22 cellular contexts compared by ENCODE assay signal in the genomic region with DNA sequence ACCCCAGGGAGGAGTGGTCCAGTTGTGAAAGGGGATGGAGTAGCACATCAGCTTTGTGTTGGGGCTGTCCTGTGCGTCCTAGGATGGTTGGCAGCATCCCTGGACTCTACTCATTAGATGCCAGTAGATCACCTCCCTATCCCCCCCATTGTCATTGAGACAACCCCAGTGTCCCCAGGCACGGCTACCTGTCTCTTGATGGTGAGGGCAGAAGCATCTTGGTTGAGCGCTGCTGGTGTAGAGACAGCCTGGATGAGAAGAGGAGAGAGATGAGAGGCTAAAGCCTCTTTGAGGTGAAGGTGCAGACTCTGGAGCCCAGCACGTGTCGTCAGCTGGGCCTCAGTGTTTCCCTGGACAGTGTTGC. TPM values are rescaled to one million over a fixed set of nuclear protein-coding genes. Genes with fewer than 3 reads are reported as not detected.
A peak's percentile ranks its signal among the peaks of the same experiment; 100 is the strongest.
DNase-seq lines count a peak whose midpoint lies in the region; ATAC-seq, FAIRE-seq and TF ChIP-seq lines count a peak whose summit lies in the region.
"Had no signal": no experiment of that assay in that cellular context is flagged by ENCODE, and none has a peak within 500 bp of the region (broad histone marks: within the 10 kb centered on the region; RNA-seq: fewer than 3 reads in every experiment).

No MANE protein-coding gene starts in this region.

- H3K27me3 Mint-ChIP-seq in activated CD4-positive, alpha-beta T cell treated with anti-CD3 and anti-CD28 coated beads for 36 hours = no peaks in the 10 kb centered on the region
- H3K27me3 Mint-ChIP-seq in endothelial cell (ENCODE audit: unreplicated experiment) = peaks cover 4% of the 10 kb centered on the region
- peaks cover under 1% of the 10 kb centered on the region for H3K27me3 Mint-ChIP-seq in stimulated activated memory B cell treated with anti-CD40 and anti-IgM and Interleukin-4, amounts not matched to agents 10 μg/mL and 1 μg/mL and 100 μg/mL, for 72 hours
- no peaks in the 10 kb centered on the region for H3K27me3 Mint-ChIP-seq in stimulated activated naive B cell treated with anti-CD40 and anti-IgM and Interleukin-4, amounts not matched to agents 10 μg/mL and 1 μg/mL and 100 μg/mL, for 72 hours

- H3K9ac ChIP-seq in smooth muscle cell (ENCODE audit: low read depth) = no peak overlapping the region

- peaks cover 17% of the 10 kb centered on the region for H3K4me1 Mint-ChIP-seq in activated CD4-positive, alpha-beta T cell treated with anti-CD3 and anti-CD28 coated beads for 36 hours
- H3K4me1 Mint-ChIP-seq in endothelial cell (ENCODE audit: unreplicated experiment) = peaks cover 45% of the 10 kb centered on the region
- H3K4me1 Mint-ChIP-seq in stimulated activated memory B cell treated with anti-CD40 and anti-IgM and Interleukin-4, amounts not matched to agents 10 μg/mL and 1 μg/mL and 100 μg/mL, for 72 hours = peaks cover 12% of the 10 kb centered on the region
- peaks cover 8 to 15% of the 10 kb centered on the region in 2 donors for H3K4me1 Mint-ChIP-seq in stimulated activated naive B cell treated with anti-CD40 and anti-IgM and Interleukin-4, amounts not matched to agents 10 μg/mL and 1 μg/mL and 100 μg/mL, for 72 hours

- no peaks in the 10 kb centered on the region for H3K36me3 ChIP-seq in smooth muscle cell (ENCODE audit: low read depth)
- no peaks in the 10 kb centered on the region for H3K36me3 ChIP-seq in MG63

- peaks cover 3% of the 10 kb centered on the region for H3F3A ChIP-seq in smooth muscle cell (ENCODE audit: low read depth)

- intact Hi-C loops in activated CD4-positive, alpha-beta T cell treated with anti-CD3 and anti-CD28 coated beads for 36 hours (cut with DNase I, micrococcal nuclease) = no loop called here

- H3K79me2 ChIP-seq in smooth muscle cell (ENCODE audit: low read depth) = no peaks in the 10 kb centered on the region

- H3K27ac ChIP-seq in smooth muscle cell (ENCODE audit: low read depth) = no peak overlapping the region
- H3K27ac ChIP-seq: 22Rv1, HL-60 had no signal

- no peak overlapping the region for H3K4me3 Mint-ChIP-seq in activated CD4-positive, alpha-beta T cell treated with anti-CD3 and anti-CD28 coated beads for 36 hours
- peak overlapping the region; percentile 26 for H3K4me3 Mint-ChIP-seq in endothelial cell (ENCODE audit: unreplicated experiment)
- no peak overlapping the region for H3K4me3 Mint-ChIP-seq in stimulated activated memory B cell treated with anti-CD40 and anti-IgM and Interleukin-4, amounts not matched to agents 10 μg/mL and 1 μg/mL and 100 μg/mL, for 72 hours
- no peak overlapping the region for H3K4me3 Mint-ChIP-seq in stimulated activated naive B cell treated with anti-CD40 and anti-IgM and Interleukin-4, amounts not matched to agents 10 μg/mL and 1 μg/mL and 100 μg/mL, for 72 hours
- H3K4me3 Mint-ChIP-seq: B cell; CD4-positive, CD25-positive, alpha-beta regulatory T cell; H9 had no signal

- H3K9me3 Mint-ChIP-seq in activated CD4-positive, alpha-beta T cell treated with anti-CD3 and anti-CD28 coated beads for 36 hours (ENCODE audit: low read depth) = no peaks in the 10 kb centered on the region
- no peaks in the 10 kb centered on the region for H3K9me3 Mint-ChIP-seq in endothelial cell (ENCODE audit: unreplicated experiment)
- no peaks in the 10 kb centered on the region for H3K9me3 Mint-ChIP-seq in stimulated activated memory B cell treated with anti-CD40 and anti-IgM and Interleukin-4, amounts not matched to agents 10 μg/mL and 1 μg/mL and 100 μg/mL, for 72 hours
- no peaks in the 10 kb centered on the region for H3K9me3 Mint-ChIP-seq in stimulated activated naive B cell treated with anti-CD40 and anti-IgM and Interleukin-4, amounts not matched to agents 10 μg/mL and 1 μg/mL and 100 μg/mL, for 72 hours
- H3K9me3 Mint-ChIP-seq: CD4-positive, CD25-positive, alpha-beta regulatory T cell; H9; IgD-negative memory B cell had no signal

- H3K36me3 Mint-ChIP-seq in activated CD4-positive, alpha-beta T cell treated with anti-CD3 and anti-CD28 coated beads for 36 hours (ENCODE audit: low read depth) = no peaks in the 10 kb centered on the region
- no peaks in the 10 kb centered on the region for H3K36me3 Mint-ChIP-seq in endothelial cell (ENCODE audit: low read depth, unreplicated experiment)
- H3K36me3 Mint-ChIP-seq in stimulated activated memory B cell treated with anti-CD40 and anti-IgM and Interleukin-4, amounts not matched to agents 10 μg/mL and 1 μg/mL and 100 μg/mL, for 72 hours = no peaks in the 10 kb centered on the region
- no peaks in the 10 kb centered on the region for H3K36me3 Mint-ChIP-seq in stimulated activated naive B cell treated with anti-CD40 and anti-IgM and Interleukin-4, amounts not matched to agents 10 μg/mL and 1 μg/mL and 100 μg/mL, for 72 hours
- H3K36me3 Mint-ChIP-seq: CD4-positive, CD25-positive, alpha-beta regulatory T cell had no signal

- no peak overlapping the region for H3K4me3 ChIP-seq in smooth muscle cell
- no peak overlapping the region for H3K4me3 ChIP-seq in MG63

- peak; percentile 65 for FAIRE-seq in HTR-8/SVneo (lab: Jason Lieb, UNC)

- no peaks in the 10 kb centered on the region for H3K4me1 ChIP-seq in smooth muscle cell (ENCODE audit: low read depth)

- no peak for TF ChIP-seq CTCF in endothelial cell (IDR thresholded peaks at IDR 0.05; ENCODE audit: unreplicated experiment)
- TF ChIP-seq CTCF in smooth muscle cell (IDR thresholded peaks at IDR 0.05; ENCODE audit: borderline replicate concordance, insufficient read depth, poor library complexity, severe bottlenecking) = no peak

- no peak overlapping the region for H3K27ac Mint-ChIP-seq in activated CD4-positive, alpha-beta T cell treated with anti-CD3 and anti-CD28 coated beads for 36 hours
- H3K27ac Mint-ChIP-seq in endothelial cell (ENCODE audit: unreplicated experiment) = peak overlapping the region; percentile 54
- peak overlapping the region; percentile 67 for H3K27ac Mint-ChIP-seq in stimulated activated memory B cell treated with anti-CD40 and anti-IgM and Interleukin-4, amounts not matched to agents 10 μg/mL and 1 μg/mL and 100 μg/mL, for 72 hours
- no peak overlapping the region for H3K27ac Mint-ChIP-seq in stimulated activated naive B cell treated with anti-CD40 and anti-IgM and Interleukin-4, amounts not matched to agents 10 μg/mL and 1 μg/mL and 100 μg/mL, for 72 hours
- H3K27ac Mint-ChIP-seq: CD4-positive, CD25-positive, alpha-beta regulatory T cell; IgD-negative memory B cell had no signal

- H2AFZ ChIP-seq in smooth muscle cell (ENCODE audit: low read depth) = no peak overlapping the region

- POLR2A ChIA-PET in activated CD4-positive, alpha-beta T cell treated with anti-CD3 and anti-CD28 coated beads for 36 hours (lab: Charles Lee) = no interaction called here

- CTCF ChIA-PET in activated CD4-positive, alpha-beta T cell treated with anti-CD3 and anti-CD28 coated beads for 36 hours (lab: Charles Lee) = interaction anchor here (0.6 to 0.7 kb wide), 3 partner anchors 66 to 379 kb away, joined by 3 to 4 read pairs (median 3); no protein-coding TSS in a partner anchor

- WGBS in smooth muscle cell (ENCODE audit: low lambda C conversion rate) = 97% methylated on average over 5 of the region's 5 CpGs

- H3K27me3 ChIP-seq in smooth muscle cell (ENCODE audit: low read depth) = no peaks in the 10 kb centered on the region
- no peaks in the 10 kb centered on the region for H3K27me3 ChIP-seq in MG63

- H3K4me2 ChIP-seq in smooth muscle cell = no peak overlapping the region

- ATAC-seq in activated CD4-positive, alpha-beta T cell treated with anti-CD3 and anti-CD28 coated beads for 36 hours = no peak
- ATAC-seq in stimulated activated memory B cell treated with anti-CD40 and anti-IgM and Interleukin-4, amounts not matched to agents 10 μg/mL and 1 μg/mL and 100 μg/mL, for 72 hours = no peak
- ATAC-seq in stimulated activated naive B cell treated with anti-CD40 and anti-IgM and Interleukin-4, amounts not matched to agents 10 μg/mL and 1 μg/mL and 100 μg/mL, for 72 hours (replicated peaks) = no peak

- H4K20me1 ChIP-seq in smooth muscle cell (ENCODE audit: low read depth) = no peaks in the 10 kb centered on the region

- H3K9me3 ChIP-seq in smooth muscle cell (replicated peaks; ENCODE audit: low read depth) (no peaks in the 10 kb centered on the region), MG63 (no peaks in the 10 kb centered on the region)

- DNase-seq in activated CD4-positive, alpha-beta T cell treated with anti-CD3 and anti-CD28 coated beads for 36 hours = peak; percentile 0
- DNase-seq in activated CD4-positive, alpha-beta T cell treated with anti-CD3 and anti-CD28 coated beads for 1 hour = no peak
- DNase-seq in HTR-8/SVneo (ENCODE audit: insufficient read length, low spot score) = no peak
- DNase-seq in endothelial cell (ENCODE audit: low spot score) = no peak
- no peak for DNase-seq in stimulated activated naive B cell treated with anti-CD40 and anti-IgM and Interleukin-4, amounts not matched to agents 10 μg/mL and 1 μg/mL and 100 μg/mL, for 72 hours
- no peak for DNase-seq in smooth muscle cell (lab: John Stamatoyannopoulos, UW; ENCODE audit: unreplicated experiment)
- DNase-seq in MG63 = no peak
- DNase-seq: DMS 273 treated with DMSO at 0.1 percent for 48 hours, GDM1, Kasumi-1, NCI-H2081 treated with DMSO at 0.1 percent for 48 hours, NCI-H446 treated with DMSO at 0.1 percent for 48 hours, SIG-M5 had no signal

RNA-seq across cellular contexts. Expression of gene TNFRSF13B, which starts 55.4 kb away (rescaled TPM):
- not detected for total RNA-seq in activated CD4-positive, alpha-beta T cell treated with anti-CD3 and anti-CD28 coated beads for 36 hours
- total RNA-seq in endothelial cell (ENCODE audit: unreplicated experiment) (not detected), smooth muscle cell (not detected in 2 replicates)
- not detected in 2 replicates for polyA plus RNA-seq in smooth muscle cell
- not detected in 2 replicates for total RNA-seq in MG63 (2014; rRNA removed; shearing (Covaris generic); ENCODE audit: low replicate concordance)
- total RNA-seq: HT1080 had no signal
- polyA plus RNA-seq: AG04450 had no signal

Comparison
In these comparisons a context has a peak if more than half of its experiments do, and no peak if none do; other contexts are left out.
1. H3K27ac Mint-ChIP-seq: peak in endothelial cell (single experiment) and stimulated activated memory B cell treated with anti-CD40 and anti-IgM and Interleukin-4, amounts not matched to agents 10 μg/mL and 1 μg/mL and 100 μg/mL, for 72 hours (single experiment); none in activated CD4-positive, alpha-beta T cell treated with anti-CD3 and anti-CD28 coated beads for 36 hours (single experiment) and stimulated activated naive B cell treated with anti-CD40 and anti-IgM and Interleukin-4, amounts not matched to agents 10 μg/mL and 1 μg/mL and 100 μg/mL, for 72 hours (single experiment).